10 cellular contexts compared by ENCODE assay signal in the genomic region with DNA sequence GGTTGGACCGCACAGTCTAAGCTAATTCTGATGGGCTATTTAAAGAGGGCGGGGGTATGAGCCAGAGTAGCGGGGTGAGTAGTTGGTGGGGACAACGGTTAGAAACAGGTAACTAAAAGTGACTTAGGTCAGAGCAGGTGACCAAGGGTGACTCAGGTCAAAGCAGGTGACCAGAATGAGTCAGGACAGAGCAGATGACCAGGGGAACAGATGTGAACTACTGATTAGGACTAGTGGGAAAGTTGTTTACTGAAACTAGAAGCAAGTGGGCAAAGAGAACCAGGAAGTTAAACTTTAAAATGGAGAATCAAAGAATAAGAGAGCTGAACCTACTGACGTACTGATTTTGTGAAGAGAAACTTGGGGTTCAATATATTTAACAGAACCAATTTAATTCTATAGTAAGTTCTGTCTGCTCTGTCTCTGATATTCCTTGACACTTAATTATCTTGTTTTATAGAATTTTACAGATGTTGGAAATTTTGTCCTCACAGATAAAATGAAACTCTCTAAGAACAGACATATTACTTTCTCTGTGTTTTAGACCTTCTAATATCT. TPM values are rescaled to one million over a fixed set of nuclear protein-coding genes. Genes with fewer than 3 reads are reported as not detected.
"Had no signal": no experiment of that assay in that cellular context is flagged by ENCODE, and none has a peak within 500 bp of the region (broad histone marks: within the 10 kb centered on the region; RNA-seq: fewer than 3 reads in every experiment).

No MANE protein-coding gene starts in this region.

- H3K9ac ChIP-seq: GM23248 had no signal

- FAIRE-seq: HTR-8/SVneo had no signal

- DNase-seq: GM23248, GOT3, H7, HFFc6, IMR-90 had no signal

- H3K9me3 ChIP-seq: HAP-1 had no signal

- H3K4me3 ChIP-seq: GM23248, HAP-1 had no signal

- H3K9me3 Mint-ChIP-seq: HFFc6 had no signal

- H3K4me1 ChIP-seq: HAP-1 had no signal

- H3K4me3 Mint-ChIP-seq: HFFc6 had no signal

- H2AFZ ChIP-seq: GM23248 had no signal

- H3K27ac Mint-ChIP-seq: HFFc6 had no signal

- ATAC-seq: HCT116 had no signal

- H3K36me3 ChIP-seq: HAP-1 had no signal

- H3K27ac ChIP-seq: GM23248 had no signal

RNA-seq across cellular contexts. Expression of gene LRRTM1, which starts 7.8 kb away (rescaled TPM):
- total RNA-seq: GM23248, H4, HFFc6, HT-29, IMR-90 had no signal
- polyA plus RNA-seq: GM23248, IMR-90 had no signal
